1 cellular context compared by ENCODE assay signal in the genomic region with DNA sequence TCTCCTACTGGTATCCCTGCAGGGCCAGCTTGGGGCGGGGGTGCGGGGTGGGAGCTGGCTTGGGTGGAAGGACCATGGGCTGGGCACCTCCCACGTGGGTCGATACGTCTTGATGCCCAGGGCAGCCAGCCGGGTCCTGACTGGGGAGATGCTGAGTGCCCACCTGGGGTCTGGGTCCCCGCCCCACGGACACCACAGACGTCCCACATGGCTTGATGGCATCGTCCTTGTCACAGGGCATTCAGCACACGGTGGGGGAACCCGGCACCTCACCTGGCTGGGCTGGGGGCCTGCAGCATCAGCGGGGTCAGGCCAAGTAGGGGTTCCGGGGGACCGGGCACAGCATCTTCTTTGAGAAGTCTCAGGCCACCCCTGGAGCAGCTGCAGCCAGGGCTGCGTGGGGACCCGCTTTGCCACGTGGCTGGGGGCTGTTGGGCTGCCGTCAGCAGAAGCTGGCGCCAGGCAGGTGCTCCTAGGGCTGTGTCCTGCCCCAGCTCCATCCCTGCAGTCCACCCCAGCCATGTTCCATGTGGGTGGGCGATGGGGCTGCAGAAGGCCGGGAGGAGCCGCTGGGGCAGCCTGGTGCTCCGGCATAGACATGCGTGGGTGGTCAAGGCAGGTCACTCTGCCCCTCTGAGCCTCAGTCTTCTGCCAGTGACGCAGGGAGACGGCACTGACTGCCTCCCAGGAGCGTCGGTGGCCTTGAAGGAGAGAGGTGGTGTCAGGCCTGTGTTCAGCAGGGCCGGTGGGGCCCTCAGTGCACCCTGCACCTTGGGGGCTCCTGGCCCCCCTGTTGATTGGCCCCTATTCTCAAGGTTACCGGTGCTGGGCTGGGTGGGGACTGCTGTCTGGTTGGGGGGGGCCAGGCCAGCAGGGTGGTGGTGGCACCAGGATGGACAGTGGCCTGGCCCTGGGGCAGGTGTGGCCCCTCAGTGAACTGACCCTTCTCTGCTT.
TF ChIP-seq lines count a peak whose summit lies in the region.

No MANE protein-coding gene starts in this region.

TF ChIP-seq in IMR-90, 13 proteins besides CTCF, POLR2A, EP300 and RAD21:
- TF ChIP-seq MAFK (IDR thresholded peaks at IDR 0.05; ENCODE audit: low read depth, low read length) = no peak
- TF ChIP-seq BHLHE40 (IDR thresholded peaks at IDR 0.05; ENCODE audit: low read depth, low read length) = no peak
- no peak for TF ChIP-seq RFX5 (IDR thresholded peaks at IDR 0.05; ENCODE audit: low read depth, low read length)
- no peak for TF ChIP-seq CEBPB (IDR thresholded peaks at IDR 0.05; ENCODE audit: low read depth, low read length)
- no peak for TF ChIP-seq RCOR1 (IDR thresholded peaks at IDR 0.05; ENCODE audit: insufficient replicate concordance, low read length)
- no peak for TF ChIP-seq SMC3 (IDR thresholded peaks at IDR 0.05; ENCODE audit: low read depth, low read length)
- TF ChIP-seq CHD1 (IDR thresholded peaks at IDR 0.05; ENCODE audit: low read depth, low read length) = no peak
- no peak for TF ChIP-seq FOS (IDR thresholded peaks at IDR 0.05; ENCODE audit: low read depth, low read length)
- no peak for TF ChIP-seq MXI1 (IDR thresholded peaks at IDR 0.05; ENCODE audit: borderline replicate concordance, low read depth, low read length)
- TF ChIP-seq MAZ (IDR thresholded peaks at IDR 0.05; ENCODE audit: borderline replicate concordance, low read depth, low read length) = no peak
- TF ChIP-seq NFE2L2 (IDR thresholded peaks at IDR 0.05; ENCODE audit: low read depth, low read length) = no peak
